16 cellular contexts compared by ENCODE assay signal in genomic region chr6:24968711-24969110, GRCh38. TPM values are rescaled to one million over a fixed set of nuclear protein-coding genes. Genes with fewer than 3 reads are reported as not detected.
A peak's percentile ranks its signal among the peaks of the same experiment; 100 is the strongest.
DNase-seq lines count a peak whose midpoint lies in the region; ATAC-seq and TF ChIP-seq lines count a peak whose summit lies in the region.
"Had no signal": no experiment of that assay in that cellular context is flagged by ENCODE, and none has a peak within 500 bp of the region (broad histone marks: within the 10 kb centered on the region; RNA-seq: fewer than 3 reads in every experiment).

No MANE protein-coding gene starts in this region.

- CTCF ChIA-PET in CD8-positive, alpha-beta memory T cell (lab: Charles Lee), result interaction anchor here (7.8 kb wide), 1 partner anchor 33 kb away, joined by 61 read pairs; the partner anchor contains the start of gene RIPOR2

- H3K9me3 ChIP-seq in CD8-positive, alpha-beta memory T cell (ENCODE audit: low read length), result no peaks in the 10 kb centered on the region
- no peaks in the 10 kb centered on the region for H3K9me3 ChIP-seq in osteoblast (ENCODE audit: low read depth, low read length)

- H4K20me1 ChIP-seq in osteoblast (ENCODE audit: insufficient read depth, low read length), result no peaks in the 10 kb centered on the region

- no peak overlapping the region for H2AFZ ChIP-seq in osteoblast (ENCODE audit: low read length)

- H3K4me1 ChIP-seq in CD8-positive, alpha-beta memory T cell (ENCODE audit: insufficient read depth, low read length), result peaks cover 59% of the 10 kb centered on the region
- H3K4me1 ChIP-seq in osteoblast (ENCODE audit: insufficient read depth, low read length), result no peaks in the 10 kb centered on the region

- H3K4me3 Mint-ChIP-seq in CD8-positive, alpha-beta memory T cell, result peak overlapping the region in 6 of 7 donors; percentile 42 to 78 (median 52)
- H3K4me3 Mint-ChIP-seq in effector memory CD8-positive, alpha-beta T cell, result peak overlapping the region; percentile 43 to 48

- H3K27me3 ChIP-seq in CD8-positive, alpha-beta memory T cell (ENCODE audit: insufficient read depth, low read length, poor library complexity, severe bottlenecking), result no peaks in the 10 kb centered on the region
- H3K27me3 ChIP-seq in osteoblast (ENCODE audit: insufficient read depth, low read length), result no peaks in the 10 kb centered on the region

- H3K27me3 Mint-ChIP-seq in CD8-positive, alpha-beta memory T cell, result peaks cover 0 to 3% of the 10 kb centered on the region in 2 donors
- H3K27me3 Mint-ChIP-seq in effector memory CD8-positive, alpha-beta T cell, result no peaks in the 10 kb centered on the region

- H3K4me3 ChIP-seq in CD8-positive, alpha-beta memory T cell (ENCODE audit: low read length), result no peak overlapping the region
- H3K4me3 ChIP-seq in osteoblast (ENCODE audit: insufficient read depth, low read length), result no peak overlapping the region

- peak overlapping the region; percentile 72 to 96 (median 86) for H3K27ac Mint-ChIP-seq in CD8-positive, alpha-beta memory T cell
- peak overlapping the region; percentile 81 to 94 for H3K27ac Mint-ChIP-seq in effector memory CD8-positive, alpha-beta T cell

- H3K4me1 Mint-ChIP-seq in CD8-positive, alpha-beta memory T cell, result peaks cover 86 to 99% (median 96%) of the 10 kb centered on the region in 3 donors
- H3K4me1 Mint-ChIP-seq in effector memory CD8-positive, alpha-beta T cell (ENCODE audit: low read depth in 2 of 2), result peaks cover 64 to 74% of the 10 kb centered on the region in 2 donors

- H3K36me3 Mint-ChIP-seq in CD8-positive, alpha-beta memory T cell, result peaks cover 5 to 19% (median 18%) of the 10 kb centered on the region in 3 donors
- peaks cover 2% of the 10 kb centered on the region for H3K36me3 Mint-ChIP-seq in effector memory CD8-positive, alpha-beta T cell (ENCODE audit: insufficient read depth)

- POLR2A ChIA-PET in CD8-positive, alpha-beta memory T cell (lab: Charles Lee), result no interaction called here

- H3K27ac ChIP-seq in CD8-positive, alpha-beta memory T cell (ENCODE audit: low read depth, low read length), result no peak overlapping the region
- no peak overlapping the region for H3K27ac ChIP-seq in osteoblast (ENCODE audit: low read depth, low read length)
- H3K27ac ChIP-seq: 22Rv1, RWPE1 had no signal

- no peaks in the 10 kb centered on the region for H3K9me3 Mint-ChIP-seq in CD8-positive, alpha-beta memory T cell
- peaks cover 0 to 2% of the 10 kb centered on the region in 2 donors for H3K9me3 Mint-ChIP-seq in effector memory CD8-positive, alpha-beta T cell

- no peaks in the 10 kb centered on the region for H3K36me3 ChIP-seq in CD8-positive, alpha-beta memory T cell (ENCODE audit: insufficient read depth, low read length)
- no peaks in the 10 kb centered on the region for H3K36me3 ChIP-seq in osteoblast (ENCODE audit: insufficient read depth, low read length)

- no peak overlapping the region for H3K4me2 ChIP-seq in osteoblast (ENCODE audit: insufficient read depth, low read length)

- DNase-seq in NCI-H146 (lab: John Stamatoyannopoulos, UW) (peak; percentile 29), NCI-H146 treated with DMSO at 0.1 percent for 48 hours (lab: John Stamatoyannopoulos, UW; ENCODE audit: unreplicated experiment) (no peak), osteoblast (ENCODE audit: insufficient read length, low spot score, missing footprints) (peak; percentile 10), DMS79 treated with DMSO at 0.1 percent for 48 hours (lab: John Stamatoyannopoulos, UW) (no peak), NCI-H1092 treated with DMSO at 0.1 percent for 48 hours (lab: John Stamatoyannopoulos, UW) (no peak)
- no peak for DNase-seq in CD8-positive, alpha-beta memory T cell
- no peak for DNase-seq in effector memory CD8-positive, alpha-beta T cell
- DNase-seq: DMS 273 treated with DMSO at 0.1 percent for 48 hours, NCI-H1436, NCI-H2081, NCI-H510A, NCI-H82, PC-3 had no signal

- ATAC-seq in effector memory CD8-positive, alpha-beta T cell (replicated peaks), result peak; percentile 87
- ATAC-seq in HG03378 (IDR thresholded peaks at IDR 0.05; ENCODE audit: unreplicated experiment), result no peak
- ATAC-seq: PC-3 had no signal

- H3K79me2 ChIP-seq in osteoblast (ENCODE audit: insufficient read depth, low read length), result no peaks in the 10 kb centered on the region

- no peak for TF ChIP-seq CTCF in osteoblast (IDR thresholded peaks at IDR 0.05; ENCODE audit: extremely low read depth, low read depth, low read length)

RNA-seq across cellular contexts. Expression of gene RIPOR2, which starts 33.0 kb away (rescaled TPM):
- total RNA-seq in CD8-positive, alpha-beta memory T cell, result 10 to 100 TPM; 54.4 to 58.2 TPM
- 427 TPM for polyA plus RNA-seq in CD8-positive, alpha-beta memory T cell
- total RNA-seq in osteoblast, result 1.4 and 2.1 TPM in 2 replicates

Comparison
In these comparisons a context has a peak if more than half of its experiments do, and no peak if none do; other contexts are left out.
1. DNase-seq: peak in NCI-H146 (single experiment) and osteoblast (single experiment); none in NCI-H146 treated with DMSO at 0.1 percent for 48 hours (single experiment), CD8-positive, alpha-beta memory T cell (0 of 5), effector memory CD8-positive, alpha-beta T cell (0 of 3), DMS79 treated with DMSO at 0.1 percent for 48 hours (single experiment) and NCI-H1092 treated with DMSO at 0.1 percent for 48 hours (single experiment).
2. RNA of gene RIPOR2, which starts 33.0 kb away (total RNA-seq): 54.4 to 58.2 TPM in CD8-positive, alpha-beta memory T cell; 1.4 to 2.1 TPM in osteoblast; every median in the first group is over 10 times any median in the second.